ENCODE assay signal across 8 cellular contexts in genomic region chr12:131828671-131829350, GRCh38. TPM values are rescaled to one million over a fixed set of nuclear protein-coding genes. Genes with fewer than 3 reads are reported as not detected.
DNase-seq lines count a peak whose midpoint lies in the region; ATAC-seq and TF ChIP-seq lines count a peak whose summit lies in the region.

No MANE protein-coding gene starts in this region.

- WGBS in thymus = 1% methylated on average over 64 of the region's 64 CpGs

- H3K27me3 ChIP-seq in BLaER1 treated with 17β-estradiol and CSF1 and Interleukin-3, amounts not matched to agents 10 nM and 100 nM = peaks cover 49 to 57% (median 51%) of the 10 kb centered on the region in 11 experiments
- H3K27me3 ChIP-seq in left lung (peaks cover 41 to 83% of the 10 kb centered on the region in 2 donors), thymus (ENCODE audit: control insufficient read depth, insufficient read depth) (peaks cover 54% of the 10 kb centered on the region)

- peak overlapping the region; percentile 68 to 85 (median 77) for H3K4me3 ChIP-seq in BLaER1 treated with 17β-estradiol and CSF1 and Interleukin-3, amounts not matched to agents 10 nM and 100 nM
- peak overlapping the region; percentile 45 for H3K4me3 ChIP-seq in astrocyte of the cerebellum (ENCODE audit: low read depth, low read length)
- H3K4me3 ChIP-seq in left lung = peak overlapping the region; percentile 25 to 57
- H3K4me3 ChIP-seq in thymus (ENCODE audit: low read length) = peak overlapping the region; percentile 40

- intact Hi-C loops in left lung (cut with DNase I) = no loop called here

- peaks cover 0 to 54% (median 48%) of the 10 kb centered on the region in 11 experiments; a peak in 19 of 22 replicates for H4K20me1 ChIP-seq in BLaER1 treated with 17β-estradiol and CSF1 and Interleukin-3, amounts not matched to agents 10 nM and 100 nM

- ATAC-seq in HG02981 (IDR thresholded peaks at IDR 0.05; ENCODE audit: unreplicated experiment) = peak; percentile 3
- ATAC-seq in left lung = peak; percentile 10
- no peak for ATAC-seq in HG03521 (IDR thresholded peaks at IDR 0.05; ENCODE audit: unreplicated experiment)
- ATAC-seq in HG03139 (IDR thresholded peaks at IDR 0.05; ENCODE audit: unreplicated experiment) = no peak

- no peak for DNase-seq in astrocyte of the cerebellum (ENCODE audit: low read depth)
- DNase-seq in left lung = peak in 1 of 2 donors; percentile 81
- DNase-seq in HCEC 1CT = no peak

- peak overlapping the region; percentile 73 to 88 (median 84) for H3K9ac ChIP-seq in BLaER1 treated with 17β-estradiol and CSF1 and Interleukin-3, amounts not matched to agents 10 nM and 100 nM

- no peaks in the 10 kb centered on the region for H3K9me3 ChIP-seq in BLaER1 treated with 17β-estradiol and CSF1 and Interleukin-3, amounts not matched to agents 10 nM and 100 nM (replicated peaks in 1 of 11)
- H3K9me3 ChIP-seq in left lung (no peaks in the 10 kb centered on the region), thymus (ENCODE audit: control insufficient read depth) (no peaks in the 10 kb centered on the region)

- in situ Hi-C loops in astrocyte of the cerebellum (cut with HindIII; ENCODE audit: low sequenced_read_pairs) = no loop called here

- peaks cover 22 to 78% (median 70%) of the 10 kb centered on the region in 10 experiments; a peak in 19 of 20 replicates for H3K4me1 ChIP-seq in BLaER1 treated with 17β-estradiol and CSF1 and Interleukin-3, amounts not matched to agents 10 nM and 100 nM
- H3K4me1 ChIP-seq in left lung (peaks cover 23 to 48% of the 10 kb centered on the region in 2 donors), thymus (ENCODE audit: control insufficient read depth, insufficient read depth, low read length) (no peaks in the 10 kb centered on the region)

- TF ChIP-seq CTCF in astrocyte of the cerebellum (IDR thresholded peaks at IDR 0.05; ENCODE audit: low read depth, low read length, missing control alignments) (no peak), left lung (IDR thresholded peaks at IDR 0.05) (no peak)

- H3K4me2 ChIP-seq in BLaER1 treated with 17β-estradiol and CSF1 and Interleukin-3, amounts not matched to agents 10 nM and 100 nM = peak overlapping the region; percentile 91 to 100 (median 98)

- H3K27ac ChIP-seq in BLaER1 treated with 17β-estradiol and CSF1 and Interleukin-3, amounts not matched to agents 10 nM and 100 nM = peak overlapping the region in 10 of 11 experiments; percentile 46 to 84 (median 80); a peak in 19 of 22 replicates
- H3K27ac ChIP-seq in left lung (no peak overlapping the region), thymus (ENCODE audit: low read depth) (no peak overlapping the region)

- H3K36me3 ChIP-seq in BLaER1 treated with 17β-estradiol and CSF1 and Interleukin-3, amounts not matched to agents 10 nM and 100 nM = no peaks in the 10 kb centered on the region
- no peaks in the 10 kb centered on the region for H3K36me3 ChIP-seq in left lung
- H3K36me3 ChIP-seq in thymus (ENCODE audit: control insufficient read depth, insufficient read depth) = no peaks in the 10 kb centered on the region

RNA-seq across cellular contexts. Expression of gene MMP17, which starts 0.6 kb away (rescaled TPM):
- 1 to 10 TPM; 2.7 to 5.2 TPM for total RNA-seq in left lung
- 4.2 TPM for polyA plus RNA-seq in thymus

Comparison
In these comparisons a context has a peak if more than half of its experiments do, and no peak if none do; other contexts are left out.
1. H3K27ac ChIP-seq: peak in BLaER1 treated with 17β-estradiol and CSF1 and Interleukin-3, amounts not matched to agents 10 nM and 100 nM (10 of 11); none in left lung (0 of 2) and thymus (single experiment).
2. ATAC-seq: peak in HG02981 (single experiment) and left lung (single experiment); none in HG03521 (single experiment) and HG03139 (single experiment).
3. Peak in every context shown above with its lines, with median percentiles within 50 percentile points of each other: H3K4me3 ChIP-seq.